Comparison of ENCODE assay signal across 8 cellular contexts in the genomic region with DNA sequence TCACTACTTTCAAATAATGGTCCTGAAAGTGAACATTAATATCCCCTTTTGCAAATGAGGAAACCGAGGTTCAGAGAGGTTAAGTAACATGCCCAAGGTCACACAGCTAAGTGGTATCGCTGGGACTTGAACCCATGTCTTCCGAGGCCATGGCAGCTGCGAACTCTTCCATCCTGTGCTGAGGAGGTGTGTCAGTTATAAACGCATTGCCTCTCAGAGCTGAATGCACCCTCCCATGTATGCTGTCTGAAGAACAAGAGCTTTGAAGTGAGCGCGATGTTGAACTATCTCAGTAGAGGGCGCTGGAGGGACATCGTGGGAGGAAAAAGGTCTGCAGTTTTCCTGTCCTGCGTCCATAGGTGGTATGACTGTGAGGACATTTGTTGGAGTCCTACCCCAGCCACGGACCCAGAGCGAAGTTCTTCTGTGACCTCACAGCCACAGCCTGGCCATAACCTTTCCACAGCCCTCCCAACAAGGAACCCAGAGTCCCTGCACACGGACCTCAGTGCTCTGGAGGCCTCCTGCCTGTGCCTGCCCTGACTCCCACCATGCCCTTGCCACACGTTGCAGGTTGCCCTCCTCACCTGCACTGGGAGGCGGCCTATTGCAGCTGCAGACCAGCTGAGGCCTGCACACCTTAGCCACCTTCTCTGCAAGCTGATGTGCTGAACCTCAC.
DNase-seq lines count a peak whose midpoint lies in the region; TF ChIP-seq lines count a peak whose summit lies in the region.

No MANE protein-coding gene starts in this region.

- DNase-seq in GM20000 (ENCODE audit: low spot score) (peak; percentile 49), RPMI8226 (peak; percentile 89), foreskin fibroblast (peak; percentile 71 to 91), non-pigmented ciliary epithelial cell (ENCODE audit: low read depth) (peak; percentile 59), substantia nigra (lab: John Stamatoyannopoulos, UW) (peak in 44 of 49 donors; percentile 4 to 69 (median 42))
- peak; percentile 17 to 20 for DNase-seq in activated T-helper 1 cell treated with anti-CD3 and anti-CD28 coated beads, Interleukin-2, amount 50 U/mL, for 16 hours (ENCODE audit: low read depth in 1 of 2, low spot score in 1 of 2)

- no peak overlapping the region for H3K27ac ChIP-seq in BLaER1
- no peak overlapping the region for H3K27ac ChIP-seq in substantia nigra (ENCODE audit: low read depth, low read length, poor library complexity, severe bottlenecking)

- H3K9me2 ChIP-seq in Loucy (replicated peaks; ENCODE audit: low read depth, low read length) = no peaks in the 10 kb centered on the region

- H3F3A ChIP-seq in Loucy (ENCODE audit: low read depth) = no peaks in the 10 kb centered on the region

- no peak overlapping the region for H3K9ac ChIP-seq in BLaER1
- no peak overlapping the region for H3K9ac ChIP-seq in Loucy (ENCODE audit: low read depth, low read length, poor library complexity, severe bottlenecking)

- H3K4me1 ChIP-seq in BLaER1 = peaks cover 18% of the 10 kb centered on the region
- H3K4me1 ChIP-seq in Loucy (ENCODE audit: insufficient read depth, low read length, poor library complexity, severe bottlenecking) = no peaks in the 10 kb centered on the region

- H3K4me3 ChIP-seq in BLaER1 (no peak overlapping the region), Loucy (ENCODE audit: low read length, poor library complexity, severe bottlenecking) (no peak overlapping the region), foreskin fibroblast (ENCODE audit: low read depth in 1 of 2, low read length in 2 of 2) (no peak overlapping the region)

- peak overlapping the region; percentile 11; the same call in 1 of the 2 replicates for H3K4me2 ChIP-seq in BLaER1
- no peak overlapping the region for H3K4me2 ChIP-seq in Loucy (ENCODE audit: low read depth, low read length, poor library complexity, severe bottlenecking)

- H3K36me3 ChIP-seq in BLaER1 (no peaks in the 10 kb centered on the region), Loucy (ENCODE audit: insufficient read depth, low read length) (no peaks in the 10 kb centered on the region)

- H3K9me3 ChIP-seq in BLaER1 (no peaks in the 10 kb centered on the region), Loucy (ENCODE audit: insufficient read depth, low read depth, low read length) (no peaks in the 10 kb centered on the region)

- TF ChIP-seq CTCF in GM20000 (IDR thresholded peaks at IDR 0.05; ENCODE audit: extremely low read depth, missing control alignments) (peak; percentile 49), Loucy (conservative IDR thresholded peaks at IDR 0.05; ENCODE audit: low read length) (peak; percentile 88), foreskin fibroblast (IDR thresholded peaks at IDR 0.05; ENCODE audit: low read depth, low read length) (peak; percentile 82)

- H3K27me3 ChIP-seq in BLaER1 (no peaks in the 10 kb centered on the region), Loucy (ENCODE audit: insufficient read depth, low read length, poor library complexity, severe bottlenecking) (no peaks in the 10 kb centered on the region)

- peak overlapping the region; percentile 78 for H2AFZ ChIP-seq in Loucy (ENCODE audit: low read length)

- H3K79me2 ChIP-seq in Loucy (ENCODE audit: insufficient read depth, low read length) = no peaks in the 10 kb centered on the region

- H4K20me1 ChIP-seq in BLaER1 (no peaks in the 10 kb centered on the region), Loucy (ENCODE audit: insufficient read depth, low read length, poor library complexity, severe bottlenecking) (no peaks in the 10 kb centered on the region)

Comparison
In these comparisons a context has a peak if more than half of its experiments do, and no peak if none do; other contexts are left out.
1. DNase-seq: peak in every context shown above with its lines; median percentile 89 in RPMI8226; 81 in foreskin fibroblast; 59 in non-pigmented ciliary epithelial cell; 49 in GM20000; 42 in substantia nigra; 18 in activated T-helper 1 cell treated with anti-CD3 and anti-CD28 coated beads, Interleukin-2, amount 50 U/mL, for 16 hours.